ENCODE assay signal across 15 cellular contexts in genomic region chr9:77180056-77180455, GRCh38. TPM values are rescaled to one million over a fixed set of nuclear protein-coding genes. Genes with fewer than 3 reads are reported as not detected.
A peak's percentile ranks its signal among the peaks of the same experiment; 100 is the strongest.
DNase-seq lines count a peak whose midpoint lies in the region; ATAC-seq and TF ChIP-seq lines count a peak whose summit lies in the region.
"Had no signal": no experiment of that assay in that cellular context is flagged by ENCODE, and none has a peak within 500 bp of the region (broad histone marks: within the 10 kb centered on the region; RNA-seq: fewer than 3 reads in every experiment).

No MANE protein-coding gene starts in this region.

- ATAC-seq in DND-41 (ENCODE audit: insufficient read depth, low read depth), result no peak
- ATAC-seq: CD8-positive, alpha-beta T cell; esophagus mucosa had no signal

- DNase-seq in DND-41 (no peak), SK-N-MC (ENCODE audit: low read depth, low spot score) (no peak), fibroblast of lung (ENCODE audit: low read depth in 2 of 2) (peak; percentile 8 to 62), UCSD-AML1 (lab: John Stamatoyannopoulos, UW; ENCODE audit: unreplicated experiment) (no peak), A673 (ENCODE audit: low spot score) (no peak), GOT3 (lab: John Stamatoyannopoulos, UW) (no peak), retina (no peak)
- DNase-seq: activated gamma-delta T cell; CD8-positive, alpha-beta T cell; NCI-H1105; NCI-H510A; stimulated activated CD4-positive, alpha-beta T cell treated with anti-CD3 and anti-CD28 coated beads, Interleukin-4, amount 100 ng/mL, for 1 hour; stomach had no signal

- H3K36me3 ChIP-seq in ACC112 (ENCODE audit: insufficient read depth, low read length) (no peaks in the 10 kb centered on the region), DND-41 (ENCODE audit: insufficient read depth, low read length) (no peaks in the 10 kb centered on the region; the same call in 1 of the 2 replicates), SK-N-MC (ENCODE audit: insufficient read depth, low read length) (no peaks in the 10 kb centered on the region; the same call in 1 of the 2 replicates), fibroblast of lung (ENCODE audit: control insufficient read depth, insufficient read depth, low read length) (no peaks in the 10 kb centered on the region), A673 (ENCODE audit: insufficient read depth, low read length, poor library complexity, severe bottlenecking) (no peaks in the 10 kb centered on the region)
- H3K36me3 ChIP-seq: stomach had no signal

- no peak for TF ChIP-seq CTCF in DND-41 (IDR thresholded peaks at IDR 0.05; ENCODE audit: borderline replicate concordance, extremely low read depth, low read length, poor library complexity, severe bottlenecking)
- TF ChIP-seq CTCF in fibroblast of lung (conservative IDR thresholded peaks at IDR 0.05 in 1 of 2, IDR thresholded peaks at IDR 0.05 in 1 of 2; ENCODE audit: low read depth in 1 of 2, low read length in 2 of 2), result no peak
- TF ChIP-seq CTCF in A673 (conservative IDR thresholded peaks at IDR 0.05; ENCODE audit: low read depth, low read length), result no peak

- H3K79me2 ChIP-seq in ACC112 (ENCODE audit: control insufficient read depth, insufficient read depth, low read length, unreplicated experiment) (peaks cover 60% of the 10 kb centered on the region), DND-41 (ENCODE audit: insufficient read depth, low read length) (peaks cover 72% of the 10 kb centered on the region), fibroblast of lung (ENCODE audit: control insufficient read depth, insufficient read depth, low read length) (peaks cover 63% of the 10 kb centered on the region)

- H3K27ac ChIP-seq in ACC112 (ENCODE audit: low read depth, low read length), result no peak overlapping the region
- H3K27ac ChIP-seq in DND-41 (ENCODE audit: low read length), result no peak overlapping the region
- H3K27ac ChIP-seq in SK-N-MC, result no peak overlapping the region
- H3K27ac ChIP-seq in fibroblast of lung (ENCODE audit: insufficient read depth, low read length), result no peak overlapping the region
- H3K27ac ChIP-seq in A673 (ENCODE audit: low read depth, low read length, poor library complexity, severe bottlenecking), result no peak overlapping the region
- H3K27ac ChIP-seq: stomach had no signal

- POLR2A ChIA-PET in A673 (lab: Charles Lee; ENCODE audit: low non-redundant PET), result no interaction called here

- H4K20me1 ChIP-seq in DND-41 (ENCODE audit: insufficient read depth, low read length) (peaks cover 14% of the 10 kb centered on the region; the same call in 1 of the 2 replicates), fibroblast of lung (ENCODE audit: control insufficient read depth, extremely low read depth, insufficient read depth, low read length) (no peaks in the 10 kb centered on the region)

- H3K9me3 ChIP-seq in DND-41 (ENCODE audit: insufficient read depth, low read length, severe bottlenecking) (no peaks in the 10 kb centered on the region), SK-N-MC (ENCODE audit: low read depth, low read length) (no peaks in the 10 kb centered on the region), fibroblast of lung (ENCODE audit: control insufficient read depth, insufficient read depth, low read depth, low read length) (no peaks in the 10 kb centered on the region), A673 (ENCODE audit: low read depth, low read length, poor library complexity, severe bottlenecking) (no peaks in the 10 kb centered on the region)
- H3K9me3 ChIP-seq: stomach had no signal

- H3K4me3 ChIP-seq in ACC112 (ENCODE audit: low read depth, low read length), result peak overlapping the region; percentile 98
- peak overlapping the region in 1 of 2 experiments; percentile 40; a peak in 1 of 4 replicates for H3K4me3 ChIP-seq in DND-41 (ENCODE audit: low read depth in 1 of 2, low read length in 2 of 2)
- H3K4me3 ChIP-seq in SK-N-MC, result 0 out of 2 replicates have a peak overlapping the region, but pooled peaks have one; percentile 20
- H3K4me3 ChIP-seq in fibroblast of lung (replicated peaks in 1 of 4; ENCODE audit: control extremely low read depth in 1 of 4, insufficient read depth in 1 of 4, low read depth in 3 of 4, low read length in 4 of 4), result peak overlapping the region in 1 of 4 experiments; percentile 84
- no peak overlapping the region for H3K4me3 ChIP-seq in A673 (ENCODE audit: low read depth, low read length, poor library complexity, severe bottlenecking)

- H3K4me1 ChIP-seq in ACC112 (ENCODE audit: control insufficient read depth, insufficient read depth, low read length, unreplicated experiment) (peaks cover 28% of the 10 kb centered on the region), DND-41 (ENCODE audit: insufficient read depth, low read length) (peaks cover 25% of the 10 kb centered on the region), fibroblast of lung (ENCODE audit: control insufficient read depth, extremely low read depth, insufficient read depth, low read length) (peaks cover 2% of the 10 kb centered on the region), A673 (ENCODE audit: insufficient read depth, low read length, poor library complexity, severe bottlenecking) (peaks cover 12% of the 10 kb centered on the region)

- H2AFZ ChIP-seq in ACC112 (ENCODE audit: low read length, unreplicated experiment) (no peak overlapping the region), DND-41 (ENCODE audit: low read depth, low read length) (no peak overlapping the region), fibroblast of lung (ENCODE audit: low read length) (no peak overlapping the region)

- CTCF ChIA-PET in A673 (lab: Charles Lee), result no interaction called here

- H3K4me2 ChIP-seq in DND-41 (ENCODE audit: insufficient read depth, low read length) (peak overlapping the region; percentile 66), fibroblast of lung (ENCODE audit: extremely low read depth, insufficient read depth, low read length) (peak overlapping the region; percentile 2)

- H3K9ac ChIP-seq in DND-41 (ENCODE audit: low read depth, low read length), result no peak overlapping the region
- no peak overlapping the region for H3K9ac ChIP-seq in SK-N-MC (ENCODE audit: insufficient read length)
- no peak overlapping the region for H3K9ac ChIP-seq in fibroblast of lung (ENCODE audit: insufficient read depth, low read length)

- intact Hi-C loops in A673 (cut with micrococcal nuclease; ENCODE audit: unreplicated experiment), result no loop called here

- H3K27me3 ChIP-seq in ACC112 (ENCODE audit: insufficient read depth, low read length) (no peaks in the 10 kb centered on the region), DND-41 (ENCODE audit: insufficient read depth, low read length, poor library complexity) (no peaks in the 10 kb centered on the region), fibroblast of lung (ENCODE audit: control insufficient read depth, insufficient read depth, low read length) (no peaks in the 10 kb centered on the region), A673 (replicated peaks; ENCODE audit: insufficient read depth, low read depth, low read length, poor library complexity) (peaks cover 4% of the 10 kb centered on the region)
- H3K27me3 ChIP-seq: stomach had no signal

- BruUV-seq in A673 (replicated peaks; lab: Mats Ljungman, UMichigan), result no TSS peak

RNA-seq across cellular contexts. Expression of gene VPS13A, which starts 2.7 kb away (rescaled TPM):
- total RNA-seq in fibroblast of lung, result 27.2 and 39.3 TPM in 2 replicates
- polyA plus RNA-seq in fibroblast of lung, result 11.8 and 12.8 TPM in 2 replicates
- 8.0 and 8.9 TPM in 2 replicates for polyA plus RNA-seq in fibroblast of lung (2012)
- polyA minus RNA-seq in fibroblast of lung (ENCODE audit: low replicate concordance), result 0.93 and 1.4 TPM in 2 replicates
- 32.2 and 39.5 TPM in 2 replicates for total RNA-seq in A673 (2021)

Comparison
In these comparisons a context has a peak if more than half of its experiments do, and no peak if none do; other contexts are left out.
1. DNase-seq: peak in fibroblast of lung (2 of 2); none in DND-41 (single experiment), SK-N-MC (single experiment), UCSD-AML1 (single experiment), A673 (single experiment), GOT3 (single experiment) and retina (single experiment).